Comparison of ENCODE assay signal across 8 cellular contexts in genomic region chr9:136806631-136807201, GRCh38. TPM values are rescaled to one million over a fixed set of nuclear protein-coding genes. Genes with fewer than 3 reads are reported as not detected.
DNase-seq lines count a peak whose midpoint lies in the region; ATAC-seq and TF ChIP-seq lines count a peak whose summit lies in the region.

No MANE protein-coding gene starts in this region.

- H3K27me3 ChIP-seq in rectal smooth muscle tissue (ENCODE audit: control insufficient read depth, insufficient read depth, low read length), result no peaks in the 10 kb centered on the region

- H3K4me3 ChIP-seq in GM08714 (ENCODE audit: low read length) (peak overlapping the region; percentile 75; the same call in 1 of the 2 replicates), fibroblast of villous mesenchyme (ENCODE audit: low read depth, low read length) (peak overlapping the region; percentile 84), rectal smooth muscle tissue (ENCODE audit: low read length) (peak overlapping the region; percentile 59)

- TF ChIP-seq CTCF in fibroblast of villous mesenchyme (IDR thresholded peaks at IDR 0.05; ENCODE audit: insufficient read depth, low read depth, low read length), result no peak

- H3K9ac ChIP-seq in rectal smooth muscle tissue (ENCODE audit: low read length), result no peak overlapping the region

- H3K27ac ChIP-seq in rectal smooth muscle tissue (ENCODE audit: low read depth, low read length), result peak overlapping the region; percentile 75

- peaks cover 15% of the 10 kb centered on the region for H3K4me1 ChIP-seq in rectal smooth muscle tissue (ENCODE audit: control insufficient read depth, insufficient read depth, low read length)

- ATAC-seq in SK-N-SH treated with all-trans-retinoic acid at 6 μM for 48 hours (peak; percentile 14), GM19463 (IDR thresholded peaks at IDR 0.05; ENCODE audit: unreplicated experiment) (no peak), GM21737 (IDR thresholded peaks at IDR 0.05; ENCODE audit: unreplicated experiment) (no peak), HG03457 (IDR thresholded peaks at IDR 0.05; ENCODE audit: unreplicated experiment) (no peak)

- peaks cover 3% of the 10 kb centered on the region for H3K36me3 ChIP-seq in rectal smooth muscle tissue (ENCODE audit: control insufficient read depth, insufficient read depth, low read length)

- DNase-seq in fibroblast of villous mesenchyme (ENCODE audit: low read depth), result no peak
- no peak for DNase-seq in KG1 (lab: John Stamatoyannopoulos, UW)

TF ChIP-seq in SK-N-SH treated with all-trans-retinoic acid at 6 μM for 48 hours, 23 proteins besides CTCF, POLR2A, EP300 and RAD21:
- no peak for TF ChIP-seq SNAI2 (CRISPR knock-in tag; IDR thresholded peaks at IDR 0.05)
- no peak for TF ChIP-seq ZFP3 (CRISPR knock-in tag; IDR thresholded peaks at IDR 0.05)
- TF ChIP-seq ISL1 (CRISPR knock-in tag; IDR thresholded peaks at IDR 0.05), result no peak
- TF ChIP-seq POU6F1 (CRISPR knock-in tag; IDR thresholded peaks at IDR 0.05; ENCODE audit: borderline replicate concordance, low read depth), result no peak
- no peak for TF ChIP-seq TCF4 (CRISPR knock-in tag; IDR thresholded peaks at IDR 0.05; ENCODE audit: borderline replicate concordance)
- TF ChIP-seq, protein P1, sequence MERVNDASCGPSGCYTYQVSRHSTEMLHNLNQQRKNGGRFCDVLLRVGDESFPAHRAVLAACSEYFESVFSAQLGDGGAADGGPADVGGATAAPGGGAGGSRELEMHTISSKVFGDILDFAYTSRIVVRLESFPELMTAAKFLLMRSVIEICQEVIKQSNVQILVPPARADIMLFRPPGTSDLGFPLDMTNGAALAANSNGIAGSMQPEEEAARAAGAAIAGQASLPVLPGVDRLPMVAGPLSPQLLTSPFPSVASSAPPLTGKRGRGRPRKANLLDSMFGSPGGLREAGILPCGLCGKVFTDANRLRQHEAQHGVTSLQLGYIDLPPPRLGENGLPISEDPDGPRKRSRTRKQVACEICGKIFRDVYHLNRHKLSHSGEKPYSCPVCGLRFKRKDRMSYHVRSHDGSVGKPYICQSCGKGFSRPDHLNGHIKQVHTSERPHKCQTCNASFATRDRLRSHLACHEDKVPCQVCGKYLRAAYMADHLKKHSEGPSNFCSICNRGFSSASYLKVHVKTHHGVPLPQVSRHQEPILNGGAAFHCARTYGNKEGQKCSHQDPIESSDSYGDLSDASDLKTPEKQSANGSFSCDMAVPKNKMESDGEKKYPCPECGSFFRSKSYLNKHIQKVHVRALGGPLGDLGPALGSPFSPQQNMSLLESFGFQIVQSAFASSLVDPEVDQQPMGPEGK (CRISPR knock-in tag; IDR thresholded peaks at IDR 0.05; ENCODE audit: borderline replicate concordance), result no peak
- no peak for TF ChIP-seq RARB (CRISPR knock-in tag; IDR thresholded peaks at IDR 0.05)
- TF ChIP-seq, protein P2, sequence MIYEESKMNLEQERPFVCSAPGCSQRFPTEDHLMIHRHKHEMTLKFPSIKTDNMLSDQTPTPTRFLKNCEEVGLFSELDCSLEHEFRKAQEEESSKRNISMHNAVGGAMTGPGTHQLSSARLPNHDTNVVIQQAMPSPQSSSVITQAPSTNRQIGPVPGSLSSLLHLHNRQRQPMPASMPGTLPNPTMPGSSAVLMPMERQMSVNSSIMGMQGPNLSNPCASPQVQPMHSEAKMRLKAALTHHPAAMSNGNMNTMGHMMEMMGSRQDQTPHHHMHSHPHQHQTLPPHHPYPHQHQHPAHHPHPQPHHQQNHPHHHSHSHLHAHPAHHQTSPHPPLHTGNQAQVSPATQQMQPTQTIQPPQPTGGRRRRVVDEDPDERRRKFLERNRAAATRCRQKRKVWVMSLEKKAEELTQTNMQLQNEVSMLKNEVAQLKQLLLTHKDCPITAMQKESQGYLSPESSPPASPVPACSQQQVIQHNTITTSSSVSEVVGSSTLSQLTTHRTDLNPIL (CRISPR knock-in tag; IDR thresholded peaks at IDR 0.05; ENCODE audit: low read depth), result no peak
- no peak for TF ChIP-seq OSR1 (CRISPR knock-in tag; IDR thresholded peaks at IDR 0.05)
- TF ChIP-seq ZNF565 (CRISPR knock-in tag; conservative IDR thresholded peaks at IDR 0.05; ENCODE audit: low read depth), result no peak
- no peak for TF ChIP-seq ZFP30 (CRISPR knock-in tag; IDR thresholded peaks at IDR 0.05)
- no peak for TF ChIP-seq CSDC2 (CRISPR knock-in tag; IDR thresholded peaks at IDR 0.05)
- TF ChIP-seq TSHZ2 (CRISPR knock-in tag; IDR thresholded peaks at IDR 0.05), result no peak
- TF ChIP-seq CSRNP3 (CRISPR knock-in tag; IDR thresholded peaks at IDR 0.05), result no peak
- TF ChIP-seq TOX (CRISPR knock-in tag; IDR thresholded peaks at IDR 0.05; ENCODE audit: borderline replicate concordance), result no peak
- TF ChIP-seq BACH2 (CRISPR knock-in tag; IDR thresholded peaks at IDR 0.05; ENCODE audit: borderline replicate concordance), result no peak

RNA-seq across cellular contexts. Expression of gene RABL6, which starts 1.0 kb away (rescaled TPM):
- 69.6 and 72.1 TPM in 2 replicates for total RNA-seq in fibroblast of villous mesenchyme

RNA-seq across cellular contexts. Expression of gene CCDC183, which starts 10.6 kb away (rescaled TPM):
- total RNA-seq in fibroblast of villous mesenchyme, result 0.32 and 0.43 TPM in 2 replicates

RNA-seq across cellular contexts. Expression of gene TMEM141, which starts 15.6 kb away (rescaled TPM):
- 33.5 and 39.7 TPM in 2 replicates for total RNA-seq in fibroblast of villous mesenchyme

RNA-seq across cellular contexts. Expression of gene AJM1, which starts 35.6 kb away (rescaled TPM):
- total RNA-seq in fibroblast of villous mesenchyme, result 0.86 and 1.3 TPM in 2 replicates

RNA-seq across cellular contexts. Expression of gene LCN15, which starts 42.4 kb away (rescaled TPM):
- total RNA-seq in fibroblast of villous mesenchyme, result not detected in 2 replicates
